In the genomic region with DNA sequence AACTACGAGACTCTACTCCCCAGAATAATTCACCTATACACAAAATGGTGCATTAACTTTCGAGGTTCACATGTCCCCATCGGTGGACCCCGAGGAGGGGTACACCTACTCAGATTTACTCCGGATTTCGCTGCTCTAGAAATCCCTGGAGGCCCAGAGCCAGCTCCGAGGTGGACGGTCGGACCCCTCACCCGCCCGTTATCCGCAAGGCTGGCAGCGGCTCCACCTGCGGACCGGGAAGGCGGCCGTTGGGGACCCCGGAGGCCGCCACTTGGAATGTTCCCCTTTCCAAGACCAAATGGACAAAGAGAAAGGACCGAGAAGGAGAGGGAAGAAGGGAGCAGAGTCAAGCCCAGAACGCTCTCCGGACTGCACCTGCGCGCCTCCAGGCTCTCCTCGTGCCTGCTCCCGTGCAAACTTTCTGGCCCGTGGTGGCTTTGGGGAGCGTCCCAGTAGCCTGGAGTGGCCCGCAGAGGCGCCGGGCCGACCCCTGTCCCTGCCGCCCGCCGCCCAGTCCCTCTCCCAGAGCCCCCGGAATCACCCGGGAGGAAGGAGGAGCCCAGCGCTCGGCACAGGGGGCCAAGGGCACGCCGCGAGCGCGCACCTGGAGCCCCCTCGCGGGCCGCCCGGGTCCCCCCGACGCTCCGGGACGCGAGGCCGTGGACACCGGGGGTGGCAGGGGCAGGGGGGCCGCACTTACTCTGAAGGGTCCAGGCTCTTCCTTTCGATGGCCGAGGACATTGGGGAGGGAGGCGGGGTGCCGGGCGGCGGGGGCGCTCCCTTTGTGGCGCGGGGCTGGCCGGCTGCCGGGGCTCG, we compare ENCODE assay signal across 8 cellular contexts.
DNase-seq lines count a peak whose midpoint lies in the region; ATAC-seq and FAIRE-seq lines count a peak whose summit lies in the region.

No MANE protein-coding gene starts in this region.

- H3K9me3 ChIP-seq in mucosa of rectum (ENCODE audit: control insufficient read depth in 2 of 2, low read length in 2 of 2): no peaks in the 10 kb centered on the region

- H3K4me3 ChIP-seq in mucosa of rectum (ENCODE audit: low read length in 2 of 2): peak overlapping the region; percentile 53 to 71

- peak overlapping the region; percentile 2 to 40 for H3K9ac ChIP-seq in mucosa of rectum (ENCODE audit: low read depth in 1 of 2, low read length in 2 of 2)

- peak overlapping the region; percentile 42 to 43 for H3K27ac ChIP-seq in mucosa of rectum (ENCODE audit: low read depth in 2 of 2, low read length in 2 of 2)

- H3K27me3 ChIP-seq in mucosa of rectum (ENCODE audit: control insufficient read depth in 2 of 2, insufficient read depth in 2 of 2, low read length in 2 of 2): peaks cover 15 to 31% of the 10 kb centered on the region in 2 donors

- DNase-seq in ELR (ENCODE audit: low read depth): peak; percentile 2
- DNase-seq in cerebellar cortex (ENCODE audit: low spot score): peak; percentile 13
- no peak for DNase-seq in GM19239 (ENCODE audit: insufficient read length, low spot score)
- no peak for DNase-seq in activated effector memory CD4-positive, alpha-beta T cell treated with anti-CD3 and anti-CD28 coated beads, Interleukin-2, amount 50 U/mL, for 16 hours
- DNase-seq in NCI-H146 (lab: John Stamatoyannopoulos, UW): no peak
- DNase-seq in HuH-7.5 (ENCODE audit: low spot score): no peak

- H3K36me3 ChIP-seq in mucosa of rectum (ENCODE audit: control insufficient read depth in 2 of 2, insufficient read depth in 2 of 2, low read length in 2 of 2): no peaks in the 10 kb centered on the region

- no peak for FAIRE-seq in GM19239 (lab: Jason Lieb, UNC)

- peak; percentile 9 for ATAC-seq in HG02884 (IDR thresholded peaks at IDR 0.05; ENCODE audit: unreplicated experiment)

- H3K4me1 ChIP-seq in mucosa of rectum (ENCODE audit: control insufficient read depth in 2 of 2, insufficient read depth in 2 of 2, low read length in 2 of 2): peaks cover 0 to 10% of the 10 kb centered on the region in 2 donors

Comparison
In these comparisons a context has a peak if more than half of its experiments do, and no peak if none do; other contexts are left out.
1. DNase-seq: peak in ELR (single experiment) and cerebellar cortex (single experiment); none in GM19239 (single experiment), activated effector memory CD4-positive, alpha-beta T cell treated with anti-CD3 and anti-CD28 coated beads, Interleukin-2, amount 50 U/mL, for 16 hours (single experiment), NCI-H146 (single experiment) and HuH-7.5 (single experiment).